25 cellular contexts compared by ENCODE assay signal in genomic region chr15:91839867-91840266, GRCh38. TPM values are rescaled to one million over a fixed set of nuclear protein-coding genes. Genes with fewer than 3 reads are reported as not detected.
"Had no signal": no experiment of that assay in that cellular context is flagged by ENCODE, and none has a peak within 500 bp of the region (broad histone marks: within the 10 kb centered on the region; RNA-seq: fewer than 3 reads in every experiment).

No MANE protein-coding gene starts in this region.

- H3K4me2 ChIP-seq: PC-9 had no signal

- H2AFZ ChIP-seq: PC-9 had no signal

- H3K9me3 ChIP-seq: Peyer's patch, SJCRH30 had no signal

- H3K36me3 ChIP-seq: MG63, Peyer's patch, SJCRH30 had no signal

- H3K27me3 ChIP-seq: MG63, Peyer's patch had no signal

- H3K4me1 ChIP-seq: Peyer's patch, SJCRH30 had no signal

- H3K27ac ChIP-seq: PC-9, Peyer's patch, SJCRH30 had no signal

- DNase-seq: IMR-90, Karpas-422, KG1, MG63, NCI-H1092, NCI-H1105 treated with DMSO at 0.1 percent for 48 hours, NCI-H1417 treated with DMSO at 0.1 percent for 48 hours, NCI-H146, NCI-H1694 treated with DMSO at 0.1 percent for 48 hours, NCI-H1930, NCI-H2081, NCI-H2107, NCI-H226, NCI-H446, NCI-H510A, NCI-H524 treated with DMSO at 0.1 percent for 48 hours, NCI-H69, NCI-H774, PC-9, Peyer's patch, SHP77 treated with DMSO at 0.1 percent for 48 hours, SJCRH30 had no signal

- H3K4me3 ChIP-seq: MG63, PC-9, Peyer's patch, SJCRH30 had no signal

- ATAC-seq: HepG2, Right ventricle myocardium inferior, SK-N-SH treated with all-trans-retinoic acid at 6 μM for 48 hours had no signal

RNA-seq across cellular contexts. Expression of gene SLCO3A1, which starts 13.6 kb away (rescaled TPM):
- polyA plus RNA-seq: HepG2 had no signal
